13 cellular contexts compared by ENCODE assay signal in the genomic region with DNA sequence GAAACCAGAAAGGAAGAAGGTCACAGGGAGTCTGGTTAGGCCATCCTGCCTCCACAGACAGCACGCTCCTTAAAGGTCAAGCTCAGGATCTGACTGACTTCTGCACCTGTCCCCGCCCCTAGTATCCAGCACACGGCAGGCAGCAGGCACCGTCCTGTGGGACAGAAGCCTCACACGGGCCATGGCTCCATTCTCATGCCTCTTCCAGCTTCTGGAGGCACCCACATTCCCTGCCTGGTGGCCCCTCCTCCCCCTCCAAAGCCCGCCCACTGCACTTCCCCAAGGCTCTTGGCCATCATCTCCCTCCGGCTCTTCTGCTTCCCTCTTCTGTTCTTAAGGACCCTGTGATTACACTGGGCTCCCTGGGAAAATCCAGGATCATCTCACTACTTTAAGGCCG. TPM values are rescaled to one million over a fixed set of nuclear protein-coding genes. Genes with fewer than 3 reads are reported as not detected.
DNase-seq lines count a peak whose midpoint lies in the region; ATAC-seq and TF ChIP-seq lines count a peak whose summit lies in the region.
"Had no signal": no experiment of that assay in that cellular context is flagged by ENCODE, and none has a peak within 500 bp of the region (broad histone marks: within the 10 kb centered on the region; RNA-seq: fewer than 3 reads in every experiment).

No MANE protein-coding gene starts in this region.

- DNase-seq in D341Med (ENCODE audit: low spot score) (peak; percentile 27), body of pancreas (no peak), H4 (ENCODE audit: low spot score) (no peak), HPDE6-E6E7 (ENCODE audit: extremely low spot score) (no peak)
- no peak for DNase-seq in naive thymus-derived CD4-positive, alpha-beta T cell
- DNase-seq: activated gamma-delta T cell, GOT3 had no signal

- peaks cover 0 to 7% (median 0%) of the 10 kb centered on the region in 5 donors for H3K36me3 Mint-ChIP-seq in naive thymus-derived CD4-positive, alpha-beta T cell

- WGBS in body of pancreas, 2 donors = 81 to 83% methylated on average over 8 of the region's 8 CpGs

- peak overlapping the region; percentile 25 to 83 (median 57) for H3K27ac Mint-ChIP-seq in naive thymus-derived CD4-positive, alpha-beta T cell

- H3K36me3 ChIP-seq in body of pancreas (replicated peaks in 1 of 2; ENCODE audit: insufficient read depth in 1 of 2, low read depth in 2 of 2) = no peaks in the 10 kb centered on the region
- H3K36me3 ChIP-seq in naive thymus-derived CD4-positive, alpha-beta T cell (ENCODE audit: control insufficient read depth in 2 of 3, insufficient read depth in 3 of 3, low read length in 3 of 3) = peaks cover 0 to 20% (median 0%) of the 10 kb centered on the region in 3 experiments
- H3K36me3 ChIP-seq: gastrocnemius medialis had no signal

- peaks cover 0 to 3% (median 0%) of the 10 kb centered on the region in 5 donors for H3K27me3 Mint-ChIP-seq in naive thymus-derived CD4-positive, alpha-beta T cell

- CTCF ChIA-PET in naive thymus-derived CD4-positive, alpha-beta T cell (lab: Charles Lee) = no interaction called here

- peak overlapping the region; percentile 5 to 87 (median 62) for H3K4me3 Mint-ChIP-seq in naive thymus-derived CD4-positive, alpha-beta T cell

- peaks cover 49% of the 10 kb centered on the region for H3K4me1 ChIP-seq in body of pancreas
- peaks cover 26 to 45% of the 10 kb centered on the region in 2 donors for H3K4me1 ChIP-seq in naive thymus-derived CD4-positive, alpha-beta T cell (ENCODE audit: control insufficient read depth in 2 of 2, insufficient read depth in 2 of 2, low read length in 2 of 2)

- no peak overlapping the region for H3K4me3 ChIP-seq in body of pancreas
- H3K4me3 ChIP-seq in naive thymus-derived CD4-positive, alpha-beta T cell (ENCODE audit: low read length) = no peak overlapping the region
- H3K4me3 ChIP-seq: gastrocnemius medialis, K562 had no signal

- ATAC-seq in body of pancreas = no peak
- ATAC-seq in naive thymus-derived CD4-positive, alpha-beta T cell = no peak
- ATAC-seq in GM19328 (IDR thresholded peaks at IDR 0.05; ENCODE audit: unreplicated experiment) = no peak
- ATAC-seq in HG02970 (IDR thresholded peaks at IDR 0.05; ENCODE audit: low FRiP score, unreplicated experiment) = no peak
- ATAC-seq: gastrocnemius medialis, K562 had no signal

- H3K4me1 Mint-ChIP-seq in naive thymus-derived CD4-positive, alpha-beta T cell = peaks cover 31 to 72% (median 62%) of the 10 kb centered on the region in 7 donors

- POLR2A ChIA-PET in naive thymus-derived CD4-positive, alpha-beta T cell (lab: Charles Lee) = interaction anchor here (1.4 kb wide), 1 partner anchor 14 kb away, joined by 4 read pairs; no protein-coding TSS in a partner anchor

- TF ChIP-seq CTCF in 22Rv1 (IDR thresholded peaks at IDR 0.05) = no peak
- no peak for TF ChIP-seq CTCF in body of pancreas (IDR thresholded peaks at IDR 0.05)

- TF ChIP-seq POLR2A in body of pancreas (IDR thresholded peaks at IDR 0.05) = no peak

- intact Hi-C loops in body of pancreas (cut with DNase I) = no loop called here
- intact Hi-C loops in naive thymus-derived CD4-positive, alpha-beta T cell (cut with micrococcal nuclease) = no loop called here

- no peaks in the 10 kb centered on the region for H3K27me3 ChIP-seq in body of pancreas
- H3K27me3 ChIP-seq in naive thymus-derived CD4-positive, alpha-beta T cell (ENCODE audit: control insufficient read depth in 2 of 2, insufficient read depth in 2 of 2, low read length in 2 of 2) = no peaks in the 10 kb centered on the region
- H3K27me3 ChIP-seq: gastrocnemius medialis had no signal

- H3K9me3 Mint-ChIP-seq in naive thymus-derived CD4-positive, alpha-beta T cell = peaks cover 0 to 4% (median 0%) of the 10 kb centered on the region in 11 donors

- H3K9me3 ChIP-seq in body of pancreas = no peaks in the 10 kb centered on the region
- no peaks in the 10 kb centered on the region for H3K9me3 ChIP-seq in naive thymus-derived CD4-positive, alpha-beta T cell (ENCODE audit: control insufficient read depth in 2 of 3, low read length in 3 of 3)
- H3K9me3 ChIP-seq: gastrocnemius medialis had no signal

- H3K27ac ChIP-seq in 22Rv1 (peak overlapping the region; percentile 99), body of pancreas (peak overlapping the region; percentile 58 to 70 (median 60))
- H3K27ac ChIP-seq in naive thymus-derived CD4-positive, alpha-beta T cell (ENCODE audit: low read depth, low read length) = peak overlapping the region; percentile 48

RNA-seq across cellular contexts. Expression of a gene that starts 3.6 kb away (rescaled TPM):
- 10 to 100 TPM; 12.5 to 17.5 TPM for total RNA-seq in body of pancreas
- 10 to 100 TPM; 40.1 to 82.2 (median 43.0) TPM for total RNA-seq in naive thymus-derived CD4-positive, alpha-beta T cell
- 10 to 100 TPM; 11.2 to 11.4 TPM for polyA plus RNA-seq in naive thymus-derived CD4-positive, alpha-beta T cell
- 56.9 and 59.0 TPM in 2 replicates for total RNA-seq in H4 (2014; rRNA removed; shearing (Covaris generic))

RNA-seq across cellular contexts. Expression of a gene that starts 18.0 kb away (rescaled TPM):
- 10 to 100 TPM in 1 of 2 donors, 1 to 10 TPM in 1; 8.3 to 50.1 TPM for total RNA-seq in body of pancreas
- under 1 TPM in 1 of 5 experiments, not detected in 4; 0.10 TPM for total RNA-seq in naive thymus-derived CD4-positive, alpha-beta T cell
- polyA plus RNA-seq in naive thymus-derived CD4-positive, alpha-beta T cell = not detected
- total RNA-seq in H4 (2014; rRNA removed; shearing (Covaris generic)) = 0.56 and 2.6 TPM in 2 replicates
- total RNA-seq: OCI-LY7 had no signal
- polyA plus RNA-seq: K562 had no signal

RNA-seq across cellular contexts. Expression of a gene that starts 26.3 kb away (rescaled TPM):
- total RNA-seq in body of pancreas = 100 to 1,000 TPM; 123 to 213 TPM
- 100 to 1,000 TPM in 1 of 5 experiments, 10 to 100 TPM in 4; 44.7 to 267 (median 53.9) TPM for total RNA-seq in naive thymus-derived CD4-positive, alpha-beta T cell
- 100 to 1,000 TPM; 116 to 122 TPM for polyA plus RNA-seq in naive thymus-derived CD4-positive, alpha-beta T cell
- total RNA-seq in H4 (2014; rRNA removed; shearing (Covaris generic)) = 742 and 897 TPM in 2 replicates

Comparison
In these comparisons a context has a peak if more than half of its experiments do, and no peak if none do; other contexts are left out.
1. H3K27ac ChIP-seq: peak in every context shown above with its lines; median percentile 99 in 22Rv1; 60 in body of pancreas; 48 in naive thymus-derived CD4-positive, alpha-beta T cell.